Comparison of ENCODE assay signal across 18 cellular contexts in the genomic region with DNA sequence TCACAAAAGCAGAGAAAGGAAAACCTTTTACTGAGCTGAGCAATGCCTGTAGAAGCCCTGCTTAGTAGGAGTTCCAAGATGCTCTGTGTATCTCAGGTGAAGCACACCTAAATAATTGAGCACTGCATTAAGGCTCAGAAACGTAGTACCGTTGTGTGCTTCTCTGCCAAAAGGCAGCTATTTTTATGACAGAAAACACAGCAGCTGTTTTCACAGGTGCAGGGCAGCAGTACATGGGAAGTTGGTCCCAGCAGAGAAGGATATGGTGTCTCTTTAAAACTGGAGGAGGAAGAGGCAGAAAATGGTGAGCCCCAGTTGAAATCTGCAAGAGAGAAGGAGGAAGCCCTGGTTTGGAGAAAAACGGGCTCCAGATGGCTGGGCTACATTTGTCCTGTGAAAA. TPM values are rescaled to one million over a fixed set of nuclear protein-coding genes. Genes with fewer than 3 reads are reported as not detected.
DNase-seq lines count a peak whose midpoint lies in the region; ATAC-seq lines count a peak whose summit lies in the region.
"Had no signal": no experiment of that assay in that cellular context is flagged by ENCODE, and none has a peak within 500 bp of the region (broad histone marks: within the 10 kb centered on the region; RNA-seq: fewer than 3 reads in every experiment).

No MANE protein-coding gene starts in this region.

- DNase-seq in DMS 273 (lab: John Stamatoyannopoulos, UW; ENCODE audit: unreplicated experiment) (peak; percentile 26), DMS 273 treated with DMSO at 0.1 percent for 48 hours (lab: John Stamatoyannopoulos, UW) (no peak), LHCN-M2 (ENCODE audit: low read depth) (peak; percentile 15), SHP77 (lab: John Stamatoyannopoulos, UW) (peak; percentile 30 to 59), left colon (no peak), NCI-H187 (lab: John Stamatoyannopoulos, UW) (no peak)
- no peak for DNase-seq in stimulated activated CD4-positive, alpha-beta T cell treated with anti-CD3 and anti-CD28 coated beads, Interleukin-2, amount 100 ng/mL, for 48 hours
- no peak for DNase-seq in stimulated activated CD8-positive, alpha-beta memory T cell treated with anti-CD3 and anti-CD28 coated beads, Interleukin-4, amount 100 ng/mL, for 48 hours
- DNase-seq: activated CD4-positive, alpha-beta T cell treated with anti-CD3 and anti-CD28 coated beads for 36 hours; dorsolateral prefrontal cortex; foreskin melanocyte; left cardiac atrium; NCI-H1048; ovary; stimulated activated naive CD4-positive, alpha-beta T cell; T-helper 9 cell had no signal

- intact Hi-C loops in left colon (cut with DNase I, micrococcal nuclease): no loop called here

- peak; percentile 15 for ATAC-seq in left colon
- ATAC-seq: activated CD4-positive, alpha-beta T cell treated with anti-CD3 and anti-CD28 coated beads for 36 hours; activated T-helper 17 cell treated with anti-CD3 and anti-CD28 coated beads, Interleukin-2, amount 50 U/mL, for 72 hours; left cardiac atrium; Right ventricle myocardium inferior had no signal

RNA-seq across cellular contexts. Expression of a gene that starts 27.5 kb away (rescaled TPM):
- total RNA-seq in LHCN-M2 (2014; rRNA removed) (33.6 and 35.9 TPM in 2 replicates), left colon (10 to 100 TPM; 55.9 to 58.5 TPM)
- polyA plus RNA-seq in LHCN-M2 (2012): 15.5 TPM

RNA-seq across cellular contexts. Expression of a gene that starts 27.7 kb away (rescaled TPM):
- 0.64 and 1.6 TPM in 2 replicates for total RNA-seq in LHCN-M2 (2014; rRNA removed)
- polyA plus RNA-seq in LHCN-M2 (2012): 0.69 TPM
- 1 to 10 TPM; 2.3 to 2.8 TPM for total RNA-seq in left colon

Comparison
In these comparisons a context has a peak if more than half of its experiments do, and no peak if none do; other contexts are left out.
1. DNase-seq: peak in DMS 273 (single experiment), LHCN-M2 (single experiment) and SHP77 (2 of 2); none in DMS 273 treated with DMSO at 0.1 percent for 48 hours (single experiment), left colon (0 of 2), stimulated activated CD4-positive, alpha-beta T cell treated with anti-CD3 and anti-CD28 coated beads, Interleukin-2, amount 100 ng/mL, for 48 hours (0 of 2), stimulated activated CD8-positive, alpha-beta memory T cell treated with anti-CD3 and anti-CD28 coated beads, Interleukin-4, amount 100 ng/mL, for 48 hours (single experiment) and NCI-H187 (0 of 2).